ENCODE assay signal across 15 cellular contexts in the genomic region with DNA sequence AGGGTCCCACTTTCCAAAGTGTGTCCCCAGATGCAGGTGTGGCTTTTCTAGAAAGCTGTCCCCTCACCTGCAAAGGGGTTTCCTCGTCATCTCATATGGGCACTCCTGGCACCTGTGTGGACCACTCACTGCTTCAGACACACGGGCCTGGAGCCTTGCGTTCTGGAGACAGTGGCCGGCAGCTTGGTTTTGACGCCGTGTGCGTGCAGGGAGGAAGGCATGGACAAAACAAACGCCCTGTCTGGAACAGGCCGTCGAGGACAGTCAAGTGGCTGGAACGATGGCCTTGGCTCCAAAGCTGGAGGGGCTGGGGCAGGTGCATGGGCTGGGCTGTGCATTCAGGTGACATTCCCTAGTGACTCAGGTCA. TPM values are rescaled to one million over a fixed set of nuclear protein-coding genes. Genes with fewer than 3 reads are reported as not detected.
A peak's percentile ranks its signal among the peaks of the same experiment; 100 is the strongest.
DNase-seq lines count a peak whose midpoint lies in the region; ATAC-seq and TF ChIP-seq lines count a peak whose summit lies in the region.
"Had no signal": no experiment of that assay in that cellular context is flagged by ENCODE, and none has a peak within 500 bp of the region (broad histone marks: within the 10 kb centered on the region; RNA-seq: fewer than 3 reads in every experiment).

No MANE protein-coding gene starts in this region.

- peaks cover 0 to 86% (median 41%) of the 10 kb centered on the region in 9 donors for H3K36me3 ChIP-seq in heart right ventricle
- peaks cover 0 to 55% of the 10 kb centered on the region in 2 donors for H3K36me3 ChIP-seq in gastrocnemius medialis
- H3K36me3 ChIP-seq in WERI-Rb-1 = peaks cover 21% of the 10 kb centered on the region

- H3K27me3 ChIP-seq in heart right ventricle (no peaks in the 10 kb centered on the region), right cardiac atrium (ENCODE audit: control insufficient read depth, insufficient read depth) (no peaks in the 10 kb centered on the region), gastrocnemius medialis (no peaks in the 10 kb centered on the region), WERI-Rb-1 (ENCODE audit: insufficient read depth, low read depth, severe bottlenecking) (no peaks in the 10 kb centered on the region)
- H3K27me3 ChIP-seq: BLaER1 treated with 17β-estradiol and CSF1 and Interleukin-3, amounts not matched to agents 10 nM and 100 nM had no signal

- H3K4me3 ChIP-seq in heart right ventricle (no peak overlapping the region), right cardiac atrium (ENCODE audit: low read length) (no peak overlapping the region), gastrocnemius medialis (no peak overlapping the region), WERI-Rb-1 (ENCODE audit: low read depth, low read length) (no peak overlapping the region)
- H3K4me3 ChIP-seq: BLaER1 treated with 17β-estradiol and CSF1 and Interleukin-3, amounts not matched to agents 10 nM and 100 nM; GM12878; GM23248 had no signal

- DNase-seq in Right ventricle myocardium inferior (ENCODE audit: missing footprints) = peak; percentile 34
- DNase-seq in heart right ventricle = no peak
- DNase-seq in 8988T = peak; percentile 28
- DNase-seq in right cardiac atrium = peak in 2 of 3 donors; percentile 5 to 26
- DNase-seq in gastrocnemius medialis = no peak
- DNase-seq in HK-2 (ENCODE audit: unreplicated experiment) = no peak
- DNase-seq in WERI-Rb-1 = no peak
- DNase-seq: ACHN; Calu3; CD4-positive, CD25-positive, alpha-beta regulatory T cell; DMS 273 treated with DMSO at 0.1 percent for 48 hours; GM23248 had no signal

- intact Hi-C loops in Right ventricle myocardium inferior (cut with DNase I) = no loop called here
- intact Hi-C loops in heart right ventricle (cut with DNase I) = no loop called here
- intact Hi-C loops in right cardiac atrium (cut with DNase I) = no loop called here
- intact Hi-C loops in gastrocnemius medialis (cut with DNase I; ENCODE audit: low total_unique reads) = no loop called here

- WGBS in heart right ventricle, 2 donors = 92 to 93% methylated on average over 11 of the region's 11 CpGs
- WGBS in right cardiac atrium = 90% methylated on average over 11 of the region's 11 CpGs

- H3K4me1 ChIP-seq in heart right ventricle = peaks cover 0 to 14% (median 0%) of the 10 kb centered on the region in 9 donors
- no peaks in the 10 kb centered on the region for H3K4me1 ChIP-seq in right cardiac atrium (ENCODE audit: control insufficient read depth, insufficient read depth, low read length)
- peaks cover 34 to 56% of the 10 kb centered on the region in 2 donors for H3K4me1 ChIP-seq in gastrocnemius medialis

- TF ChIP-seq POLR2A in gastrocnemius medialis (IDR thresholded peaks at IDR 0.05) = no peak

- TF ChIP-seq CTCF in heart right ventricle (IDR thresholded peaks at IDR 0.05) (no peak), gastrocnemius medialis (IDR thresholded peaks at IDR 0.05 in 4 of 5, conservative IDR thresholded peaks at IDR 0.05 in 1 of 5) (no peak), WERI-Rb-1 (IDR thresholded peaks at IDR 0.05; ENCODE audit: low read depth, low read length) (no peak)

- H3K9me3 ChIP-seq in heart right ventricle (no peaks in the 10 kb centered on the region), right cardiac atrium (ENCODE audit: control insufficient read depth, low read length) (no peaks in the 10 kb centered on the region), gastrocnemius medialis (no peaks in the 10 kb centered on the region), WERI-Rb-1 (ENCODE audit: severe bottlenecking) (no peaks in the 10 kb centered on the region)
- H3K9me3 ChIP-seq: BLaER1 treated with 17β-estradiol and CSF1 and Interleukin-3, amounts not matched to agents 10 nM and 100 nM had no signal

- in situ Hi-C loops in gastrocnemius medialis (cut with MboI; ENCODE audit: low sequenced_read_pairs in 4 of 4) = no loop called here

- no peak for ATAC-seq in Right ventricle myocardium inferior
- no peak for ATAC-seq in heart right ventricle
- ATAC-seq in right cardiac atrium = no peak
- no peak for ATAC-seq in gastrocnemius medialis
- ATAC-seq: GM12878, HCT116 had no signal

- H3K27ac ChIP-seq in heart right ventricle (peak overlapping the region in 1 of 10 donors; percentile 25), right cardiac atrium (ENCODE audit: low read length) (no peak overlapping the region), gastrocnemius medialis (peak overlapping the region; percentile 49 to 78 (median 66)), WERI-Rb-1 (no peak overlapping the region)
- H3K27ac ChIP-seq: BLaER1 treated with 17β-estradiol and CSF1 and Interleukin-3, amounts not matched to agents 10 nM and 100 nM; GM23248 had no signal

RNA-seq across cellular contexts. Expression of a gene that starts 13.0 kb away (rescaled TPM):
- total RNA-seq in Right ventricle myocardium inferior (4.2 TPM), heart right ventricle (1 to 10 TPM; 2.8 to 5.1 (median 3.8) TPM), right cardiac atrium (1 to 10 TPM; 3.4 to 5.4 (median 4.2) TPM), gastrocnemius medialis (1 to 10 TPM in 3 of 4 donors, under 1 TPM in 1; 0.22 to 3.8 (median 1.3) TPM)
- polyA plus RNA-seq in heart right ventricle (1 to 10 TPM; 1.7 to 3.2 TPM), right cardiac atrium (4.7 TPM)

RNA-seq across cellular contexts. Expression of a gene that starts 53.3 kb away (rescaled TPM):
- 70.2 TPM for total RNA-seq in Right ventricle myocardium inferior
- total RNA-seq in heart right ventricle = 10 to 100 TPM; 58.3 to 94.3 (median 74.0) TPM
- polyA plus RNA-seq in heart right ventricle = 10 to 100 TPM; 15.1 to 21.4 TPM
- total RNA-seq in right cardiac atrium = 10 to 100 TPM; 47.8 to 66.1 (median 57.5) TPM
- polyA plus RNA-seq in right cardiac atrium = 24.3 TPM
- 100 to 1,000 TPM; 156 to 264 (median 201) TPM for total RNA-seq in gastrocnemius medialis

Comparison
In these comparisons a context has a peak if more than half of its experiments do, and no peak if none do; other contexts are left out.
1. DNase-seq: peak in Right ventricle myocardium inferior (single experiment), 8988T (single experiment) and right cardiac atrium (2 of 3); none in heart right ventricle (0 of 2), gastrocnemius medialis (0 of 2), HK-2 (single experiment) and WERI-Rb-1 (single experiment).
2. H3K27ac ChIP-seq: peak in gastrocnemius medialis (4 of 4); none in right cardiac atrium (single experiment) and WERI-Rb-1 (single experiment).